23 cellular contexts compared by ENCODE assay signal in genomic region chr10:114647545-114648138, GRCh38. TPM values are rescaled to one million over a fixed set of nuclear protein-coding genes. Genes with fewer than 3 reads are reported as not detected.
DNase-seq lines count a peak whose midpoint lies in the region; ATAC-seq and TF ChIP-seq lines count a peak whose summit lies in the region.
"Had no signal": no experiment of that assay in that cellular context is flagged by ENCODE, and none has a peak within 500 bp of the region (broad histone marks: within the 10 kb centered on the region; RNA-seq: fewer than 3 reads in every experiment).

No MANE protein-coding gene starts in this region.

- H3K27ac ChIP-seq in brain microvascular endothelial cell, result no peak overlapping the region
- H3K27ac ChIP-seq in H9 (ENCODE audit: insufficient read length, low read depth, low read length), result no peak overlapping the region
- H3K27ac ChIP-seq: ascending aorta had no signal

- H3K9me3 ChIP-seq in mucosa of descending colon (no peaks in the 10 kb centered on the region), H9 (ENCODE audit: control insufficient read depth, low read depth, low read length) (no peaks in the 10 kb centered on the region)
- H3K9me3 ChIP-seq: ascending aorta, Caco-2, esophagus squamous epithelium, MG63 had no signal

- TF ChIP-seq CTCF in NB4 (IDR thresholded peaks at IDR 0.05; ENCODE audit: low read depth, low read length) (no peak), brain microvascular endothelial cell (IDR thresholded peaks at IDR 0.05; ENCODE audit: low read depth, low read length, missing control alignments) (no peak), mucosa of descending colon (IDR thresholded peaks at IDR 0.05) (no peak), H9 (conservative IDR thresholded peaks at IDR 0.05) (no peak)

- WGBS in H9 (ENCODE audit: extremely low coverage, insufficient read length, low lambda C conversion rate), result no CpG with 5 or more reads among the region's 2 CpGs

- no peak overlapping the region for H3T11ph ChIP-seq in H9 (ENCODE audit: low read length)

- no peaks in the 10 kb centered on the region for H3K23me2 ChIP-seq in H9 (ENCODE audit: insufficient read length, low read depth, low read length, poor library complexity, severe bottlenecking)

- H3K56ac ChIP-seq in H9 (ENCODE audit: insufficient read length, low read depth, low read length), result no peak overlapping the region

- H3K27ac Mint-ChIP-seq in H9, result peak overlapping the region in 1 of 3 experiments; percentile 32; a peak in 1 of 7 replicates
- H3K27ac Mint-ChIP-seq: activated CD4-positive, alpha-beta T cell treated with anti-CD3 and anti-CD28 coated beads for 36 hours; activated naive CD4-positive, alpha-beta T cell treated with anti-CD3 and anti-CD28 coated beads, Interleukin-2, amount 10 ng/mL, durations not matched to agents 7 days and 5 days; activated T-cell treated with anti-CD3 and anti-CD28 coated beads, Interleukin-2, amount 50 U/mL, for 72 hours had no signal

- no peak overlapping the region for H2AFZ ChIP-seq in H9 (ENCODE audit: low read length)

- H3K27me3 ChIP-seq in brain microvascular endothelial cell (replicated peaks) (no peaks in the 10 kb centered on the region), H9 (ENCODE audit: insufficient read depth, low read length) (no peaks in the 10 kb centered on the region)
- H3K27me3 ChIP-seq: ascending aorta, esophagus squamous epithelium, MG63 had no signal

- no peak overlapping the region for H3K23ac ChIP-seq in H9 (ENCODE audit: insufficient read length, low read depth, low read length)

- H2BK12ac ChIP-seq in H9 (ENCODE audit: insufficient read length, low read depth, low read length), result no peak overlapping the region

- H3K9ac ChIP-seq in H9 (ENCODE audit: extremely low read depth, insufficient read length, low read length), result no peak overlapping the region

- H3K36me3 ChIP-seq in brain microvascular endothelial cell (replicated peaks) (no peaks in the 10 kb centered on the region), mucosa of descending colon (ENCODE audit: low read depth) (no peaks in the 10 kb centered on the region)
- H3K36me3 ChIP-seq: ascending aorta, esophagus squamous epithelium had no signal

- H3K14ac ChIP-seq in H9 (ENCODE audit: insufficient read depth, low read length), result no peak overlapping the region

- H3K4me3 ChIP-seq in NB4 (ENCODE audit: low read depth, low read length) (no peak overlapping the region), brain microvascular endothelial cell (ENCODE audit: low read depth, low read length) (no peak overlapping the region), mucosa of descending colon (no peak overlapping the region)
- H3K4me3 ChIP-seq: ascending aorta, esophagus squamous epithelium, lung, MG63 had no signal

- no peak overlapping the region for H4K8ac ChIP-seq in H9 (replicated peaks; ENCODE audit: insufficient read length, low read depth, low read length)

- H3K4me1 ChIP-seq in mucosa of descending colon (ENCODE audit: low read depth) (peaks cover 38% of the 10 kb centered on the region), H9 (ENCODE audit: insufficient read depth, low read length) (no peaks in the 10 kb centered on the region)
- H3K4me1 ChIP-seq: ascending aorta had no signal

- H3K18ac ChIP-seq in H9 (ENCODE audit: insufficient read length, low read depth, low read length), result no peak overlapping the region

- H2BK15ac ChIP-seq in H9 (ENCODE audit: low read depth, low read length), result no peak overlapping the region

- no peak overlapping the region for H2BK5ac ChIP-seq in H9 (ENCODE audit: insufficient read length, low read length)

- no peak overlapping the region for H2BK120ac ChIP-seq in H9 (ENCODE audit: low read depth, low read length, poor library complexity, severe bottlenecking)

- no peaks in the 10 kb centered on the region for H4K20me1 ChIP-seq in H9 (ENCODE audit: control insufficient read depth, insufficient read depth, insufficient read length)

- in situ Hi-C loops in brain microvascular endothelial cell (cut with HindIII; ENCODE audit: low pct_ligation_motif_present, low sequenced_read_pairs), result no loop called here

- H4K91ac ChIP-seq in H9 (ENCODE audit: insufficient read length, low read depth, low read length), result no peak overlapping the region

- no peaks in the 10 kb centered on the region for H3K79me2 ChIP-seq in H9 (ENCODE audit: insufficient read depth, low read length)

- intact Hi-C loops in mucosa of descending colon (cut with DNase I, micrococcal nuclease), result no loop called here

- H2AK5ac ChIP-seq in H9 (ENCODE audit: insufficient read length, low read length), result no peak overlapping the region

- ATAC-seq in mucosa of descending colon (peak; percentile 53), HG03159 (IDR thresholded peaks at IDR 0.05; ENCODE audit: unreplicated experiment) (no peak), GM19452 (IDR thresholded peaks at IDR 0.05; ENCODE audit: unreplicated experiment) (no peak)
- ATAC-seq: activated CD4-positive, alpha-beta T cell treated with anti-CD3 and anti-CD28 coated beads for 36 hours; activated T-cell treated with anti-CD3 and anti-CD28 coated beads, Interleukin-2, amount 50 U/mL, for 72 hours; sciatic nerve had no signal

- H3K4me1 Mint-ChIP-seq in H9, result no peaks in the 10 kb centered on the region
- H3K4me1 Mint-ChIP-seq: activated CD4-positive, alpha-beta T cell treated with anti-CD3 and anti-CD28 coated beads for 36 hours; activated naive CD4-positive, alpha-beta T cell treated with anti-CD3 and anti-CD28 coated beads, Interleukin-2, amount 10 ng/mL, durations not matched to agents 7 days and 5 days had no signal

- H3K4ac ChIP-seq in H9 (ENCODE audit: low read depth, low read length), result no peak overlapping the region

- no peak overlapping the region for H4K5ac ChIP-seq in H9 (ENCODE audit: insufficient read length, low read depth, low read length)

- H2BK20ac ChIP-seq in H9 (ENCODE audit: low read depth, low read length, poor library complexity, severe bottlenecking), result no peak overlapping the region

- no peak for TF ChIP-seq POLR2A in NB4 (IDR thresholded peaks at IDR 0.05; ENCODE audit: extremely low read depth, insufficient read length)

- peak; percentile 31 for DNase-seq in EH (ENCODE audit: low read depth)
- peak; percentile 31 for DNase-seq in NB4 (ENCODE audit: low read depth)
- peak; percentile 36 for DNase-seq in brain microvascular endothelial cell
- DNase-seq in mucosa of descending colon, result no peak
- no peak for DNase-seq in Ammon's horn (ENCODE audit: low spot score)
- DNase-seq in H9, result no peak
- DNase-seq: activated CD4-positive, alpha-beta T cell treated with anti-CD3 and anti-CD28 coated beads for 36 hours; activated naive CD4-positive, alpha-beta T cell treated with anti-CD3 and anti-CD28 coated beads, Interleukin-2, amount 10 ng/mL, durations not matched to agents 7 days and 5 days; activated T-cell treated with anti-CD3 and anti-CD28 coated beads, Interleukin-2, amount 50 U/mL, for 72 hours; DND-41; effector CD8-positive, alpha-beta T cell; esophagus squamous epithelium; NCI-H1436; NCI-H524; nucleus accumbens; SHP77 had no signal

- no peaks in the 10 kb centered on the region for H3K36me3 Mint-ChIP-seq in H9 (ENCODE audit: insufficient read depth in 1 of 3, low read depth in 3 of 3)
- H3K36me3 Mint-ChIP-seq: activated naive CD4-positive, alpha-beta T cell treated with anti-CD3 and anti-CD28 coated beads, Interleukin-2, amount 10 ng/mL, durations not matched to agents 7 days and 5 days had no signal

- no peak overlapping the region for H3K4me3 Mint-ChIP-seq in H9
- H3K4me3 Mint-ChIP-seq: activated CD4-positive, alpha-beta T cell treated with anti-CD3 and anti-CD28 coated beads for 36 hours; activated naive CD4-positive, alpha-beta T cell treated with anti-CD3 and anti-CD28 coated beads, Interleukin-2, amount 10 ng/mL, durations not matched to agents 7 days and 5 days; activated T-cell treated with anti-CD3 and anti-CD28 coated beads, Interleukin-2, amount 50 U/mL, for 72 hours had no signal

- H3K79me1 ChIP-seq in H9 (ENCODE audit: insufficient read depth, low read depth, low read length, poor library complexity, severe bottlenecking), result no peaks in the 10 kb centered on the region

- no peak overlapping the region for H3K4me2 ChIP-seq in H9 (ENCODE audit: insufficient read depth, insufficient read length, low read length)

- H3K27me3 Mint-ChIP-seq in H9 (ENCODE audit: low read depth), result no peaks in the 10 kb centered on the region
- H3K27me3 Mint-ChIP-seq: activated CD4-positive, alpha-beta T cell treated with anti-CD3 and anti-CD28 coated beads for 36 hours had no signal

- no peaks in the 10 kb centered on the region for H3K9me3 Mint-ChIP-seq in H9
- H3K9me3 Mint-ChIP-seq: activated naive CD4-positive, alpha-beta T cell treated with anti-CD3 and anti-CD28 coated beads, Interleukin-2, amount 10 ng/mL, durations not matched to agents 7 days and 5 days; activated T-cell treated with anti-CD3 and anti-CD28 coated beads, Interleukin-2, amount 50 U/mL, for 72 hours had no signal

RNA-seq across cellular contexts. Expression of gene ABLIM1, which starts 10.4 kb away (rescaled TPM):
- total RNA-seq in mucosa of descending colon (100 to 1,000 TPM in 2 of 3 donors, 10 to 100 TPM in 1; 67.1 to 122 (median 103) TPM), H9 (2021) (31.8 and 32.1 TPM in 2 replicates)

Comparison
In these comparisons a context has a peak if more than half of its experiments do, and no peak if none do; other contexts are left out.
1. DNase-seq: peak in EH (single experiment), NB4 (single experiment) and brain microvascular endothelial cell (single experiment); none in mucosa of descending colon (0 of 3), Ammon's horn (single experiment) and H9 (single experiment).